ENCODE assay signal across 2 cellular contexts in genomic region chr16:27407158-27407557, GRCh38.
TF ChIP-seq lines count a peak whose summit lies in the region.

No MANE protein-coding gene starts in this region.

TF ChIP-seq in GM23338, 12 proteins besides CTCF, POLR2A, EP300 and RAD21:
- no peak for TF ChIP-seq CREB1 (CRISPR knock-in tag; IDR thresholded peaks at IDR 0.05; ENCODE audit: low read depth)
- no peak for TF ChIP-seq POLR2AphosphoS5 (IDR thresholded peaks at IDR 0.05; ENCODE audit: low read depth)
- TF ChIP-seq JUNB (IDR thresholded peaks at IDR 0.05; ENCODE audit: unreplicated experiment), result no peak
- TF ChIP-seq ZNF331 (CRISPR knock-in tag; IDR thresholded peaks at IDR 0.05; ENCODE audit: low read depth), result no peak
- TF ChIP-seq STAT1 (IDR thresholded peaks at IDR 0.05; ENCODE audit: unreplicated experiment), result no peak
- no peak for TF ChIP-seq EZH2phosphoT487 (IDR thresholded peaks at IDR 0.05; ENCODE audit: unreplicated experiment)
- no peak for TF ChIP-seq ZNF114 (CRISPR knock-in tag; IDR thresholded peaks at IDR 0.05)
- TF ChIP-seq EZH2 (IDR thresholded peaks at IDR 0.05; ENCODE audit: low read depth, unreplicated experiment), result no peak
- no peak for TF ChIP-seq ETS1 (IDR thresholded peaks at IDR 0.05)
- TF ChIP-seq, protein P1, sequence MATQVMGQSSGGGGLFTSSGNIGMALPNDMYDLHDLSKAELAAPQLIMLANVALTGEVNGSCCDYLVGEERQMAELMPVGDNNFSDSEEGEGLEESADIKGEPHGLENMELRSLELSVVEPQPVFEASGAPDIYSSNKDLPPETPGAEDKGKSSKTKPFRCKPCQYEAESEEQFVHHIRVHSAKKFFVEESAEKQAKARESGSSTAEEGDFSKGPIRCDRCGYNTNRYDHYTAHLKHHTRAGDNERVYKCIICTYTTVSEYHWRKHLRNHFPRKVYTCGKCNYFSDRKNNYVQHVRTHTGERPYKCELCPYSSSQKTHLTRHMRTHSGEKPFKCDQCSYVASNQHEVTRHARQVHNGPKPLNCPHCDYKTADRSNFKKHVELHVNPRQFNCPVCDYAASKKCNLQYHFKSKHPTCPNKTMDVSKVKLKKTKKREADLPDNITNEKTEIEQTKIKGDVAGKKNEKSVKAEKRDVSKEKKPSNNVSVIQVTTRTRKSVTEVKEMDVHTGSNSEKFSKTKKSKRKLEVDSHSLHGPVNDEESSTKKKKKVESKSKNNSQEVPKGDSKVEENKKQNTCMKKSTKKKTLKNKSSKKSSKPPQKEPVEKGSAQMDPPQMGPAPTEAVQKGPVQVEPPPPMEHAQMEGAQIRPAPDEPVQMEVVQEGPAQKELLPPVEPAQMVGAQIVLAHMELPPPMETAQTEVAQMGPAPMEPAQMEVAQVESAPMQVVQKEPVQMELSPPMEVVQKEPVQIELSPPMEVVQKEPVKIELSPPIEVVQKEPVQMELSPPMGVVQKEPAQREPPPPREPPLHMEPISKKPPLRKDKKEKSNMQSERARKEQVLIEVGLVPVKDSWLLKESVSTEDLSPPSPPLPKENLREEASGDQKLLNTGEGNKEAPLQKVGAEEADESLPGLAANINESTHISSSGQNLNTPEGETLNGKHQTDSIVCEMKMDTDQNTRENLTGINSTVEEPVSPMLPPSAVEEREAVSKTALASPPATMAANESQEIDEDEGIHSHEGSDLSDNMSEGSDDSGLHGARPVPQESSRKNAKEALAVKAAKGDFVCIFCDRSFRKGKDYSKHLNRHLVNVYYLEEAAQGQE (IDR thresholded peaks at IDR 0.05; ENCODE audit: unreplicated experiment), result no peak
- no peak for TF ChIP-seq ZNF462 (CRISPR knock-in tag; IDR thresholded peaks at IDR 0.05)
- TF ChIP-seq NANOG (IDR thresholded peaks at IDR 0.05; ENCODE audit: borderline replicate concordance), result no peak

TF ChIP-seq in HEK293T, 16 proteins besides CTCF, POLR2A, EP300 and RAD21:
- TF ChIP-seq TARDBP (IDR thresholded peaks at IDR 0.05) (no peak), HDGF (IDR thresholded peaks at IDR 0.05; ENCODE audit: borderline replicate concordance) (no peak), CTBP1 (IDR thresholded peaks at IDR 0.05; ENCODE audit: borderline replicate concordance) (no peak), FOXM1 (IDR thresholded peaks at IDR 0.05; ENCODE audit: borderline replicate concordance) (no peak), ZNF384 (IDR thresholded peaks at IDR 0.05) (no peak), BHLHE40 (IDR thresholded peaks at IDR 0.05; ENCODE audit: borderline replicate concordance) (no peak), SP1 (IDR thresholded peaks at IDR 0.05) (no peak), FOXA1 (IDR thresholded peaks at IDR 0.05) (no peak), ELF4 (IDR thresholded peaks at IDR 0.05) (no peak), LEF1 (IDR thresholded peaks at IDR 0.05; ENCODE audit: borderline replicate concordance) (no peak), FOXK2 (IDR thresholded peaks at IDR 0.05) (no peak), NFRKB (IDR thresholded peaks at IDR 0.05) (no peak), L3MBTL2 (conservative IDR thresholded peaks at IDR 0.05) (no peak), SUZ12 (IDR thresholded peaks at IDR 0.05) (no peak), ARNT (IDR thresholded peaks at IDR 0.05) (no peak)
- TF ChIP-seq, protein P2, sequence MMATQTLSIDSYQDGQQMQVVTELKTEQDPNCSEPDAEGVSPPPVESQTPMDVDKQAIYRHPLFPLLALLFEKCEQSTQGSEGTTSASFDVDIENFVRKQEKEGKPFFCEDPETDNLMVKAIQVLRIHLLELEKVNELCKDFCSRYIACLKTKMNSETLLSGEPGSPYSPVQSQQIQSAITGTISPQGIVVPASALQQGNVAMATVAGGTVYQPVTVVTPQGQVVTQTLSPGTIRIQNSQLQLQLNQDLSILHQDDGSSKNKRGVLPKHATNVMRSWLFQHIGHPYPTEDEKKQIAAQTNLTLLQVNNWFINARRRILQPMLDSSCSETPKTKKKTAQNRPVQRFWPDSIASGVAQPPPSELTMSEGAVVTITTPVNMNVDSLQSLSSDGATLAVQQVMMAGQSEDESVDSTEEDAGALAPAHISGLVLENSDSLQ (IDR thresholded peaks at IDR 0.05), result no peak
TF ChIP-seq in HEK293T: peak in this region for 0.
